Comparison of ENCODE assay signal across 1 cellular context in genomic region chr3:63954182-63954581, GRCh38.
TF ChIP-seq lines count a peak whose summit lies in the region.

No MANE protein-coding gene starts in this region.

TF ChIP-seq in SK-N-SH, 30 proteins besides CTCF, POLR2A, EP300 and RAD21 (continued from another document):
- TF ChIP-seq SIN3A (IDR thresholded peaks at IDR 0.05; ENCODE audit: borderline replicate concordance, low read depth, low read length) (no peak), PBX3 (IDR thresholded peaks at IDR 0.05) (no peak), NFIC (IDR thresholded peaks at IDR 0.05; ENCODE audit: borderline replicate concordance) (no peak), ZBTB33 (IDR thresholded peaks at IDR 0.05; ENCODE audit: borderline replicate concordance, low read depth) (no peak), RXRA (IDR thresholded peaks at IDR 0.05; ENCODE audit: borderline replicate concordance, low read depth) (no peak), JUND (IDR thresholded peaks at IDR 0.05) (peak; percentile 6; the same call in 1 of the 2 replicates)
